ENCODE assay signal across 3 cellular contexts in genomic region chr19:14595558-14595957, GRCh38.
TF ChIP-seq lines count a peak whose summit lies in the region.

No MANE protein-coding gene starts in this region.

TF ChIP-seq in GM12891, 5 proteins besides CTCF, POLR2A, EP300 and RAD21:
- TF ChIP-seq TAF1 (IDR thresholded peaks at IDR 0.05; ENCODE audit: low read depth, low read length), result no peak
- TF ChIP-seq POU2F2 (IDR thresholded peaks at IDR 0.05; ENCODE audit: low read depth, low read length), result no peak
- TF ChIP-seq POLR2AphosphoS5 (IDR thresholded peaks at IDR 0.05; ENCODE audit: low read depth, low read length), result no peak
- TF ChIP-seq PAX5 (IDR thresholded peaks at IDR 0.05; ENCODE audit: insufficient read depth, low read length, severe bottlenecking), result no peak
- TF ChIP-seq SPI1 (IDR thresholded peaks at IDR 0.05; ENCODE audit: low read depth, low read length), result no peak
TF ChIP-seq in GM12891: peak in this region for 0.

TF ChIP-seq in IMR-90, 13 proteins besides CTCF, POLR2A, EP300 and RAD21:
- TF ChIP-seq ELK1 (IDR thresholded peaks at IDR 0.05; ENCODE audit: borderline replicate concordance, low read depth, low read length), result no peak
- TF ChIP-seq, protein P1, sequence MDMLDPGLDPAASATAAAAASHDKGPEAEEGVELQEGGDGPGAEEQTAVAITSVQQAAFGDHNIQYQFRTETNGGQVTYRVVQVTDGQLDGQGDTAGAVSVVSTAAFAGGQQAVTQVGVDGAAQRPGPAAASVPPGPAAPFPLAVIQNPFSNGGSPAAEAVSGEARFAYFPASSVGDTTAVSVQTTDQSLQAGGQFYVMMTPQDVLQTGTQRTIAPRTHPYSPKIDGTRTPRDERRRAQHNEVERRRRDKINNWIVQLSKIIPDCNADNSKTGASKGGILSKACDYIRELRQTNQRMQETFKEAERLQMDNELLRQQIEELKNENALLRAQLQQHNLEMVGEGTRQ (IDR thresholded peaks at IDR 0.05; ENCODE audit: low read depth, low read length), result no peak
- no peak for TF ChIP-seq RFX5 (IDR thresholded peaks at IDR 0.05; ENCODE audit: low read depth, low read length)
- no peak for TF ChIP-seq CEBPB (IDR thresholded peaks at IDR 0.05; ENCODE audit: low read depth, low read length)
- TF ChIP-seq MAFK (IDR thresholded peaks at IDR 0.05; ENCODE audit: low read depth, low read length), result no peak
- no peak for TF ChIP-seq RCOR1 (IDR thresholded peaks at IDR 0.05; ENCODE audit: insufficient replicate concordance, low read length)
- no peak for TF ChIP-seq FOS (IDR thresholded peaks at IDR 0.05; ENCODE audit: low read depth, low read length)
- TF ChIP-seq MAZ (IDR thresholded peaks at IDR 0.05; ENCODE audit: borderline replicate concordance, low read depth, low read length), result no peak
- TF ChIP-seq SMC3 (IDR thresholded peaks at IDR 0.05; ENCODE audit: low read depth, low read length), result no peak
- TF ChIP-seq NFE2L2 (IDR thresholded peaks at IDR 0.05; ENCODE audit: low read depth, low read length), result no peak
- no peak for TF ChIP-seq BHLHE40 (IDR thresholded peaks at IDR 0.05; ENCODE audit: low read depth, low read length)
- no peak for TF ChIP-seq MXI1 (IDR thresholded peaks at IDR 0.05; ENCODE audit: borderline replicate concordance, low read depth, low read length)
- no peak for TF ChIP-seq CHD1 (IDR thresholded peaks at IDR 0.05; ENCODE audit: low read depth, low read length)

TF ChIP-seq in H1, 55 proteins besides CTCF, POLR2A, EP300 and RAD21:
- TF ChIP-seq FOSL1 (IDR thresholded peaks at IDR 0.05; ENCODE audit: insufficient read depth, low read depth, low read length), result no peak
- TF ChIP-seq CBX5 (IDR thresholded peaks at IDR 0.05; ENCODE audit: low read depth, low read length), result peak; percentile 44; the same call in 1 of the 2 replicates
- TF ChIP-seq ATF2 (IDR thresholded peaks at IDR 0.05; ENCODE audit: low read length), result no peak
- TF ChIP-seq CHD1 (IDR thresholded peaks at IDR 0.05; ENCODE audit: low read depth, low read length), result no peak
- TF ChIP-seq SIX5 (IDR thresholded peaks at IDR 0.05; ENCODE audit: low read depth, low read length), result no peak
- no peak for TF ChIP-seq SP4 (IDR thresholded peaks at IDR 0.05; ENCODE audit: low read length)
